1 cellular context compared by ENCODE assay signal in the genomic region with DNA sequence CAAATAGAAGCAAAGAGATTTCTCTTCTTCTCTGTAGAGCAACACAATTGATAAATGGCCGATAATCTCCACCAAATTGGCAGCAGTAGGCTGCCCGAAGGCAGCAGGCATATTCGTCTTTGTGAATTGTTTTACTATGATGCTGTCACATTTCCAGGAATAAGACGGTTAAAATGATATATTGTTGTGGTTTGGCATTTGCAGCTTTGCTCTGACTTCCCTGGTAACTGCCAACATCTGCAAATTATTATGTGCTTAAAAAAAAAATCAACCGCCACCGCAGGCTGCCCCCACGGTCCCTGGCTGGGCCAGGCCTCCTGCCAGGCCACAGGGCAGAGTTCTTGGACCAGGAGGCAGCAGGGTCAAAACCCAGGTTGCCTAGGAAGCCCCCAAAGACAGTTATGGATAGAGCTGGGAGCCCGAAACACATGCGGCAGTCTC.
A peak's percentile ranks its signal among the peaks of the same experiment; 100 is the strongest.
TF ChIP-seq lines count a peak whose summit lies in the region.

No MANE protein-coding gene starts in this region.

TF ChIP-seq in SK-N-SH, 30 proteins besides CTCF, POLR2A, EP300 and RAD21 (continued from another document):
- TF ChIP-seq, protein P1, sequence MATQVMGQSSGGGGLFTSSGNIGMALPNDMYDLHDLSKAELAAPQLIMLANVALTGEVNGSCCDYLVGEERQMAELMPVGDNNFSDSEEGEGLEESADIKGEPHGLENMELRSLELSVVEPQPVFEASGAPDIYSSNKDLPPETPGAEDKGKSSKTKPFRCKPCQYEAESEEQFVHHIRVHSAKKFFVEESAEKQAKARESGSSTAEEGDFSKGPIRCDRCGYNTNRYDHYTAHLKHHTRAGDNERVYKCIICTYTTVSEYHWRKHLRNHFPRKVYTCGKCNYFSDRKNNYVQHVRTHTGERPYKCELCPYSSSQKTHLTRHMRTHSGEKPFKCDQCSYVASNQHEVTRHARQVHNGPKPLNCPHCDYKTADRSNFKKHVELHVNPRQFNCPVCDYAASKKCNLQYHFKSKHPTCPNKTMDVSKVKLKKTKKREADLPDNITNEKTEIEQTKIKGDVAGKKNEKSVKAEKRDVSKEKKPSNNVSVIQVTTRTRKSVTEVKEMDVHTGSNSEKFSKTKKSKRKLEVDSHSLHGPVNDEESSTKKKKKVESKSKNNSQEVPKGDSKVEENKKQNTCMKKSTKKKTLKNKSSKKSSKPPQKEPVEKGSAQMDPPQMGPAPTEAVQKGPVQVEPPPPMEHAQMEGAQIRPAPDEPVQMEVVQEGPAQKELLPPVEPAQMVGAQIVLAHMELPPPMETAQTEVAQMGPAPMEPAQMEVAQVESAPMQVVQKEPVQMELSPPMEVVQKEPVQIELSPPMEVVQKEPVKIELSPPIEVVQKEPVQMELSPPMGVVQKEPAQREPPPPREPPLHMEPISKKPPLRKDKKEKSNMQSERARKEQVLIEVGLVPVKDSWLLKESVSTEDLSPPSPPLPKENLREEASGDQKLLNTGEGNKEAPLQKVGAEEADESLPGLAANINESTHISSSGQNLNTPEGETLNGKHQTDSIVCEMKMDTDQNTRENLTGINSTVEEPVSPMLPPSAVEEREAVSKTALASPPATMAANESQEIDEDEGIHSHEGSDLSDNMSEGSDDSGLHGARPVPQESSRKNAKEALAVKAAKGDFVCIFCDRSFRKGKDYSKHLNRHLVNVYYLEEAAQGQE (IDR thresholded peaks at IDR 0.05; ENCODE audit: low read depth, low read length) = peak; percentile 71; the same call in 1 of the 2 replicates
- TF ChIP-seq JUND (IDR thresholded peaks at IDR 0.05) (peak; percentile 90), CHD2 (IDR thresholded peaks at IDR 0.05; ENCODE audit: low read length, partially characterized antibody) (no peak), FOXJ3 (CRISPR knock-in tag; IDR thresholded peaks at IDR 0.05) (no peak; the same call in 1 of the 2 replicates), TAF1 (IDR thresholded peaks at IDR 0.05; ENCODE audit: borderline replicate concordance, low read depth, low read length) (peak; percentile 46; the same call in 1 of the 2 replicates), MXI1 (IDR thresholded peaks at IDR 0.05; ENCODE audit: low read depth, low read length) (peak; percentile 40; the same call in 1 of the 2 replicates), YY1 (IDR thresholded peaks at IDR 0.05; ENCODE audit: low read depth) (no peak), EZH2phosphoT487 (IDR thresholded peaks at IDR 0.05; ENCODE audit: borderline replicate concordance, low read depth) (no peak; the same call in 1 of the 2 replicates), GATA2 (CRISPR knock-in tag; IDR thresholded peaks at IDR 0.05) (peak; percentile 61; the same call in 1 of the 2 replicates), MEF2A (IDR thresholded peaks at IDR 0.05; ENCODE audit: borderline replicate concordance, low read depth) (peak; percentile 89), TEAD4 (IDR thresholded peaks at IDR 0.05; ENCODE audit: borderline replicate concordance, insufficient read depth) (peak; percentile 93), FOSL2 (IDR thresholded peaks at IDR 0.05; ENCODE audit: borderline replicate concordance, low read depth) (peak; percentile 67; the same call in 1 of the 2 replicates), RCOR1 (IDR thresholded peaks at IDR 0.05; ENCODE audit: low read length) (peak; percentile 89), IRF3 (IDR thresholded peaks at IDR 0.05; ENCODE audit: low read depth, low read length) (no peak)
- TF ChIP-seq, protein P2, sequence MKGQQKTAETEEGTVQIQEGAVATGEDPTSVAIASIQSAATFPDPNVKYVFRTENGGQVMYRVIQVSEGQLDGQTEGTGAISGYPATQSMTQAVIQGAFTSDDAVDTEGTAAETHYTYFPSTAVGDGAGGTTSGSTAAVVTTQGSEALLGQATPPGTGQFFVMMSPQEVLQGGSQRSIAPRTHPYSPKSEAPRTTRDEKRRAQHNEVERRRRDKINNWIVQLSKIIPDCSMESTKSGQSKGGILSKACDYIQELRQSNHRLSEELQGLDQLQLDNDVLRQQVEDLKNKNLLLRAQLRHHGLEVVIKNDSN (IDR thresholded peaks at IDR 0.05; ENCODE audit: borderline replicate concordance, low read depth) = no peak
